1 cellular context compared by ENCODE assay signal in genomic region chr16:20821682-20822081, GRCh38.
TF ChIP-seq lines count a peak whose summit lies in the region.

No MANE protein-coding gene starts in this region.

TF ChIP-seq in GM12878, 131 proteins besides CTCF, POLR2A, EP300 and RAD21:
- TF ChIP-seq KDM1A (IDR thresholded peaks at IDR 0.05; ENCODE audit: borderline replicate concordance) (no peak), SPI1 (IDR thresholded peaks at IDR 0.05; ENCODE audit: borderline replicate concordance, insufficient read depth, low read depth, low read length) (peak; percentile 62), CREB1 (IDR thresholded peaks at IDR 0.05; ENCODE audit: low read depth) (no peak), EED (IDR thresholded peaks at IDR 0.05; ENCODE audit: low read depth) (no peak)
